ENCODE assay signal across 11 cellular contexts in genomic region chr1:214296860-214297699, GRCh38. TPM values are rescaled to one million over a fixed set of nuclear protein-coding genes. Genes with fewer than 3 reads are reported as not detected.
DNase-seq lines count a peak whose midpoint lies in the region; ATAC-seq and TF ChIP-seq lines count a peak whose summit lies in the region.
"Had no signal": no experiment of that assay in that cellular context is flagged by ENCODE, and none has a peak within 500 bp of the region (broad histone marks: within the 10 kb centered on the region; RNA-seq: fewer than 3 reads in every experiment).

No MANE protein-coding gene starts in this region.

- 71 to 79% methylated on average over 5 to 7 of the region's 8 CpGs for whole genome bisulfite sequencing in mesodermal cell (ENCODE audit: insufficient coverage in 2 of 2), 2 experiments

- H3K27me3 ChIP-seq in Loucy (ENCODE audit: insufficient read depth, low read length, poor library complexity, severe bottlenecking): no peaks in the 10 kb centered on the region
- H3K27me3 ChIP-seq: sigmoid colon had no signal

- peaks cover 100% of the 10 kb centered on the region for H3K79me2 ChIP-seq in Loucy (ENCODE audit: insufficient read depth, low read length)

- H3K4me1 ChIP-seq in Loucy (ENCODE audit: insufficient read depth, low read length, poor library complexity, severe bottlenecking) (peaks cover 49% of the 10 kb centered on the region), mesodermal cell (ENCODE audit: control insufficient read depth, insufficient read depth, low read length, poor library complexity, severe bottlenecking) (peaks cover 18% of the 10 kb centered on the region)
- H3K4me1 ChIP-seq: sigmoid colon had no signal

- H3K9me3 ChIP-seq in Loucy (ENCODE audit: insufficient read depth, low read depth, low read length): no peaks in the 10 kb centered on the region
- no peaks in the 10 kb centered on the region for H3K9me3 ChIP-seq in mesodermal cell (ENCODE audit: control insufficient read depth, low read length)
- H3K9me3 ChIP-seq: sigmoid colon had no signal

- peak overlapping the region; percentile 42 for H3K27ac ChIP-seq in mesodermal cell (ENCODE audit: low read depth, low read length, severe bottlenecking)
- H3K27ac ChIP-seq: sigmoid colon had no signal

- H3K4me2 ChIP-seq in Loucy (ENCODE audit: low read depth, low read length, poor library complexity, severe bottlenecking): peak overlapping the region; percentile 71

- TF ChIP-seq CTCF in Loucy (conservative IDR thresholded peaks at IDR 0.05; ENCODE audit: low read length) (no peak), choroid plexus epithelial cell (conservative IDR thresholded peaks at IDR 0.05; ENCODE audit: low read depth, low read length) (no peak)

- no peaks in the 10 kb centered on the region for H3K9me2 ChIP-seq in Loucy (replicated peaks; ENCODE audit: low read depth, low read length)

- no peak overlapping the region for H2AFZ ChIP-seq in Loucy (ENCODE audit: low read length)

- DNase-seq in AG20443 (ENCODE audit: low spot score): peak; percentile 72
- DNase-seq in choroid plexus epithelial cell (ENCODE audit: low read depth): peak; percentile 91
- DNase-seq in KG1 (lab: John Stamatoyannopoulos, UW): no peak
- DNase-seq in NCI-H510A (lab: John Stamatoyannopoulos, UW): no peak
- DNase-seq: NCI-H2081 treated with DMSO at 0.1 percent for 48 hours, sigmoid colon, T-helper 1 cell had no signal

- H3K9ac ChIP-seq in Loucy (ENCODE audit: low read depth, low read length, poor library complexity, severe bottlenecking): peak overlapping the region; percentile 43

- 0 out of 2 replicates have a peak, but pooled peaks cover 9% of the 10 kb centered on the region for H3F3A ChIP-seq in Loucy (ENCODE audit: low read depth)

- H3K4me3 ChIP-seq in Loucy (ENCODE audit: low read length, poor library complexity, severe bottlenecking) (peak overlapping the region; percentile 55), choroid plexus epithelial cell (ENCODE audit: low read depth, low read length) (no peak overlapping the region), mesodermal cell (ENCODE audit: extremely low read depth, insufficient read depth, low read length, poor library complexity, severe bottlenecking) (no peak overlapping the region)
- H3K4me3 ChIP-seq: sigmoid colon had no signal

- H4K20me1 ChIP-seq in Loucy (ENCODE audit: insufficient read depth, low read length, poor library complexity, severe bottlenecking): peaks cover 17% of the 10 kb centered on the region

- no peak for ATAC-seq in GM21576 (IDR thresholded peaks at IDR 0.05; ENCODE audit: unreplicated experiment)
- no peak for ATAC-seq in GM21786 (IDR thresholded peaks at IDR 0.05; ENCODE audit: unreplicated experiment)

- H3K36me3 ChIP-seq in Loucy (ENCODE audit: insufficient read depth, low read length) (peaks cover 4% of the 10 kb centered on the region; the same call in 1 of the 2 replicates), mesodermal cell (ENCODE audit: control insufficient read depth, insufficient read depth, low read length) (no peaks in the 10 kb centered on the region)
- H3K36me3 ChIP-seq: sigmoid colon had no signal

RNA-seq across cellular contexts. Expression of gene SMYD2, which starts 16.1 kb away (rescaled TPM):
- polyA plus RNA-seq in mesodermal cell (2013, experiment 1 of 2): 31.2 TPM
- polyA plus RNA-seq in mesodermal cell (2013, experiment 2 of 2): 36.8 TPM

Comparison
In these comparisons a context has a peak if more than half of its experiments do, and no peak if none do; other contexts are left out.
1. DNase-seq: peak in AG20443 (single experiment) and choroid plexus epithelial cell (single experiment); none in KG1 (single experiment) and NCI-H510A (single experiment).